ENCODE assay signal across 8 cellular contexts in the genomic region with DNA sequence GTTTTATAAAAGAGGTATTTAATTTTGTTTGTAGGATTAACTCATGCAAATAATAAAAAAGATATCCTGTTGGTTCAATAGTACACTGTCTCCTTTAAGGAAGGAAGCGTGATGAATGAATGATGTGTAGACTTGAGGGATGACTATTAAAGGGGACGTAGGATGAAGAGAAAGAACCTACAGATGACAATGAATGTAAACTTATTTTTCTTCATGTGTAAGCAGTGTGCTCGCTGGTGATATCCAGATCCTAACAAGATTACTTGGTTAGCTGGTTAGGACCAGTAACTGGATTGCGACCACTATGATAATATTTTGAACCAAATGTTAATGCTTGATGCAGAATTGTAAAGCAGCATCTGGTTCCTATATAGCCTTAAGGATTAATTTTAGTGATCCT. TPM values are rescaled to one million over a fixed set of nuclear protein-coding genes. Genes with fewer than 3 reads are reported as not detected.
A peak's percentile ranks its signal among the peaks of the same experiment; 100 is the strongest.
DNase-seq lines count a peak whose midpoint lies in the region; ATAC-seq and TF ChIP-seq lines count a peak whose summit lies in the region.

No MANE protein-coding gene starts in this region.

- H3K4me3 ChIP-seq in kidney epithelial cell (ENCODE audit: low read depth, low read length) = peak overlapping the region; percentile 94

- DNase-seq in activated naive CD4-positive, alpha-beta T cell (lab: John Stamatoyannopoulos, UW) = no peak
- DNase-seq in activated CD8-positive, alpha-beta T cell treated with anti-CD3 and anti-CD28 coated beads for 36 hours = no peak
- DNase-seq in kidney epithelial cell (ENCODE audit: low read depth) = no peak
- DNase-seq in type B pancreatic cell (ENCODE audit: extremely low spot score, unreplicated experiment) = no peak
- no peak for DNase-seq in LoVo (ENCODE audit: low spot score)
- no peak for DNase-seq in OCI-M2 (lab: John Stamatoyannopoulos, UW; ENCODE audit: unreplicated experiment)

- peaks cover 45% of the 10 kb centered on the region for H3K36me3 Mint-ChIP-seq in activated naive CD4-positive, alpha-beta T cell treated with anti-CD3 and anti-CD28 coated beads, Interleukin-2, amount 50 U/mL, for 24 hours
- H3K36me3 Mint-ChIP-seq in activated CD8-positive, alpha-beta T cell treated with anti-CD3 and anti-CD28 coated beads for 36 hours (ENCODE audit: low read depth) = peaks cover 72% of the 10 kb centered on the region
- H3K36me3 Mint-ChIP-seq in type B pancreatic cell = peaks cover 44% of the 10 kb centered on the region

- TF ChIP-seq CTCF in activated CD8-positive, alpha-beta T cell treated with anti-CD3 and anti-CD28 coated beads for 36 hours (IDR thresholded peaks at IDR 0.05) = no peak
- TF ChIP-seq CTCF in kidney epithelial cell (IDR thresholded peaks at IDR 0.05; ENCODE audit: insufficient read depth, low read length, poor library complexity, severe bottlenecking) (no peak), type B pancreatic cell (conservative IDR thresholded peaks at IDR 0.05) (no peak)

- POLR2A ChIA-PET in activated CD8-positive, alpha-beta T cell treated with anti-CD3 and anti-CD28 coated beads for 36 hours (lab: Charles Lee) = interaction anchor here (0.9 to 1.9 kb wide), 15 partner anchors 27 to 1966 kb away, joined by 3 to 55 read pairs (median 6); no protein-coding TSS in a partner anchor

- ATAC-seq in activated CD8-positive, alpha-beta T cell treated with anti-CD3 and anti-CD28 coated beads for 36 hours = no peak
- no peak for ATAC-seq in GM19035 (IDR thresholded peaks at IDR 0.05; ENCODE audit: unreplicated experiment)

- H3K27ac Mint-ChIP-seq in activated naive CD4-positive, alpha-beta T cell treated with anti-CD3 and anti-CD28 coated beads, Interleukin-2, amount 50 U/mL, for 24 hours = peak overlapping the region; percentile 99
- peak overlapping the region; percentile 97 for H3K27ac Mint-ChIP-seq in activated CD8-positive, alpha-beta T cell treated with anti-CD3 and anti-CD28 coated beads for 36 hours
- peak overlapping the region; percentile 99 for H3K27ac Mint-ChIP-seq in type B pancreatic cell

- H3K4me1 Mint-ChIP-seq in activated naive CD4-positive, alpha-beta T cell treated with anti-CD3 and anti-CD28 coated beads, Interleukin-2, amount 50 U/mL, for 24 hours = peaks cover 52% of the 10 kb centered on the region
- peaks cover 20% of the 10 kb centered on the region for H3K4me1 Mint-ChIP-seq in activated CD8-positive, alpha-beta T cell treated with anti-CD3 and anti-CD28 coated beads for 36 hours (ENCODE audit: low read depth)
- peaks cover 37% of the 10 kb centered on the region for H3K4me1 Mint-ChIP-seq in type B pancreatic cell (ENCODE audit: unreplicated experiment)

- CTCF ChIA-PET in activated CD8-positive, alpha-beta T cell treated with anti-CD3 and anti-CD28 coated beads for 36 hours (lab: Charles Lee) = interaction anchor here (0.9 to 1.6 kb wide), 6 partner anchors 30 to 167 kb away, joined by 3 to 5 read pairs (median 4); no protein-coding TSS in a partner anchor

- no peaks in the 10 kb centered on the region for H3K27me3 ChIP-seq in kidney epithelial cell (ENCODE audit: control insufficient read depth, insufficient read depth, low read length)

- intact Hi-C loops in activated CD8-positive, alpha-beta T cell treated with anti-CD3 and anti-CD28 coated beads for 36 hours (cut with micrococcal nuclease) = loop anchor here (2.0 to 5.0 kb wide), 3 partner anchors 33 to 187 kb away; no protein-coding TSS in a partner anchor

- H3K9me3 Mint-ChIP-seq in activated naive CD4-positive, alpha-beta T cell treated with anti-CD3 and anti-CD28 coated beads, Interleukin-2, amount 50 U/mL, for 24 hours = no peaks in the 10 kb centered on the region
- H3K9me3 Mint-ChIP-seq in activated CD8-positive, alpha-beta T cell treated with anti-CD3 and anti-CD28 coated beads for 36 hours = no peaks in the 10 kb centered on the region
- no peaks in the 10 kb centered on the region for H3K9me3 Mint-ChIP-seq in type B pancreatic cell

- no peaks in the 10 kb centered on the region for H3K36me3 ChIP-seq in kidney epithelial cell (ENCODE audit: control insufficient read depth, insufficient read depth, low read length)

- H3K4me3 Mint-ChIP-seq in activated naive CD4-positive, alpha-beta T cell treated with anti-CD3 and anti-CD28 coated beads, Interleukin-2, amount 50 U/mL, for 24 hours = peak overlapping the region; percentile 96
- H3K4me3 Mint-ChIP-seq in activated CD8-positive, alpha-beta T cell treated with anti-CD3 and anti-CD28 coated beads for 36 hours = peak overlapping the region; percentile 88
- H3K4me3 Mint-ChIP-seq in type B pancreatic cell = peak overlapping the region; percentile 98

- no peaks in the 10 kb centered on the region for H3K27me3 Mint-ChIP-seq in activated naive CD4-positive, alpha-beta T cell treated with anti-CD3 and anti-CD28 coated beads, Interleukin-2, amount 50 U/mL, for 24 hours
- H3K27me3 Mint-ChIP-seq in activated CD8-positive, alpha-beta T cell treated with anti-CD3 and anti-CD28 coated beads for 36 hours = no peaks in the 10 kb centered on the region
- H3K27me3 Mint-ChIP-seq in type B pancreatic cell = no peaks in the 10 kb centered on the region

RNA-seq across cellular contexts. Expression of a gene that starts 2.6 kb away (rescaled TPM):
- total RNA-seq in activated CD8-positive, alpha-beta T cell treated with anti-CD3 and anti-CD28 coated beads for 36 hours = 100 to 1,000 TPM; 170 TPM
- total RNA-seq in kidney epithelial cell = 69.6 and 76.3 TPM in 2 replicates
- 86.4 and 184 TPM in 2 replicates for total RNA-seq in type B pancreatic cell (ENCODE audit: low replicate concordance)

RNA-seq across cellular contexts. Expression of a gene that starts 42.9 kb away (rescaled TPM):
- total RNA-seq in activated CD8-positive, alpha-beta T cell treated with anti-CD3 and anti-CD28 coated beads for 36 hours = 10 to 100 TPM; 62.3 to 63.8 TPM
- total RNA-seq in kidney epithelial cell = 34.3 and 61.5 TPM in 2 replicates
- 87.9 and 104 TPM in 2 replicates for total RNA-seq in type B pancreatic cell (ENCODE audit: low replicate concordance)
